7 cellular contexts compared by ENCODE assay signal in the genomic region with DNA sequence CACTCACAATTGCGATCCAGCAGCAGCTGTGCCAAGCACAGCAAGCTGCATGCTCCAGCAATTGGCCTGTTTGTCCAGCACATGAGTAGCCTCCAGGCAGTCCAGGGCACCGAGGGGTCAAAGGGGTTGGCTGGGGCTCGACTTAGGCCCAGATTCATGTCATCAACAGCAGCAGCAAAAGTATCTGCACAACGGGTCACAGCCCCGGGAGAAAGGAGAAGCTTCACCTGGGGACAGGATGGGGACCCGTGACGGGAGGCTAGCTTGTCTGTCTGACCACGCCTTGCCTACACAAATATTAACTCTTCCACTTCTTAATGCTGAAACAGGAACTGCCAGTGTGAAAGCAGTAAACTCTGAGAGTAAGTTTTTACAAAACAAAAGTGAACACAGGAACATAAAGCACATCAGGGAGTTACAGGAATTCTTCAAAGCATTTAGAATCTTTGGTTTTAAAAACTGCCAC.
A peak's percentile ranks its signal among the peaks of the same experiment; 100 is the strongest.
DNase-seq lines count a peak whose midpoint lies in the region; ATAC-seq lines count a peak whose summit lies in the region.

No MANE protein-coding gene starts in this region.

- peak; percentile 21 for DNase-seq in NCI-H774 (lab: John Stamatoyannopoulos, UW)
- DNase-seq in left lobe of liver (ENCODE audit: low spot score), result peak; percentile 67
- no peak for DNase-seq in DMS153 (lab: John Stamatoyannopoulos, UW)
- no peak for DNase-seq in SHP77 treated with DMSO at 0.1 percent for 48 hours (lab: John Stamatoyannopoulos, UW)
- DNase-seq in amniotic stem cell (lab: John Stamatoyannopoulos, UW), result no peak

- ATAC-seq in GM18907 (IDR thresholded peaks at IDR 0.05; ENCODE audit: unreplicated experiment) (peak; percentile 90), HG02623 (IDR thresholded peaks at IDR 0.05; ENCODE audit: unreplicated experiment) (peak; percentile 79), left lobe of liver (peak; percentile 98)

Comparison
In these comparisons a context has a peak if more than half of its experiments do, and no peak if none do; other contexts are left out.
1. DNase-seq: peak in NCI-H774 (single experiment) and left lobe of liver (single experiment); none in DMS153 (single experiment), SHP77 treated with DMSO at 0.1 percent for 48 hours (single experiment) and amniotic stem cell (single experiment).
2. Peak in every context shown above with its lines, with median percentiles within 50 percentile points of each other: ATAC-seq.